ENCODE assay signal across 31 cellular contexts in genomic region chr7:42587826-42588225, GRCh38.
"Had no signal": no experiment of that assay in that cellular context is flagged by ENCODE, and none has a peak within 500 bp of the region (broad histone marks: within the 10 kb centered on the region; RNA-seq: fewer than 3 reads in every experiment).

No MANE protein-coding gene starts in this region.

- H3K4me3 Mint-ChIP-seq: activated CD4-positive, alpha-beta memory T cell treated with anti-CD3 and anti-CD28 coated beads for 36 hours; activated CD4-positive, alpha-beta T cell treated with anti-CD3 and anti-CD28 coated beads for 36 hours; activated CD4-positive, alpha-beta T cell treated with anti-CD3 and anti-CD28 coated beads, Interleukin-2, amount 10 ng/mL, durations not matched to agents 24 days and 14 days; activated CD8-positive, alpha-beta memory T cell treated with anti-CD3 and anti-CD28 coated beads, Interleukin-2, amount 10 ng/mL, durations not matched to agents 7 days and 5 days; activated CD8-positive, alpha-beta T cell treated with anti-CD3 and anti-CD28 coated beads, Interleukin-2, amount 10 ng/mL, durations not matched to agents 7 days and 5 days; activated naive CD4-positive, alpha-beta T cell treated with anti-CD3 and anti-CD28 coated beads for 36 hours; activated naive CD4-positive, alpha-beta T cell treated with anti-CD3 and anti-CD28 coated beads, Interleukin-2, amount 50 U/mL, for 24 hours; activated naive CD8-positive, alpha-beta T cell treated with anti-CD3 and anti-CD28 coated beads for 36 hours; activated naive CD8-positive, alpha-beta T cell treated with anti-CD3 and anti-CD28 coated beads, Interleukin-2, amount 50 U/mL, for 24 hours; activated T-helper 1 cell treated with anti-CD3 and anti-CD28 coated beads, Interleukin-12 subunit alpha, Interleukin-12 subunit beta, Interleukin-2, Interleukin-4 antibody, amounts not matched to agents 30 ng/mL and 10 ng/mL and 1 ng/mL, durations not matched to agents 14 hours and 24 hours and 36 hours had no signal

- H3K9me3 ChIP-seq: adrenal gland, body of pancreas, colonic mucosa had no signal

- H3K36me3 ChIP-seq: adrenal gland, cardiac muscle cell, colonic mucosa, esophagus muscularis mucosa, gastroesophageal sphincter, heart right ventricle had no signal

- H3K27me3 ChIP-seq: adrenal gland, body of pancreas, cardiac muscle cell, colonic mucosa, esophagus muscularis mucosa, gastroesophageal sphincter, heart right ventricle had no signal

- H3K9me3 Mint-ChIP-seq: activated CD4-positive, alpha-beta T cell treated with anti-CD3 and anti-CD28 coated beads, Interleukin-2, amount 10 ng/mL, durations not matched to agents 24 days and 14 days had no signal

- ATAC-seq: activated CD4-positive, alpha-beta T cell treated with anti-CD3 and anti-CD28 coated beads for 36 hours; activated CD8-positive, alpha-beta memory T cell treated with anti-CD3 and anti-CD28 coated beads, Interleukin-2, amount 10 ng/mL, durations not matched to agents 7 days and 5 days; activated CD8-positive, alpha-beta T cell treated with anti-CD3 and anti-CD28 coated beads, Interleukin-2, amount 10 ng/mL, durations not matched to agents 7 days and 5 days; activated naive CD8-positive, alpha-beta T cell treated with anti-CD3 and anti-CD28 coated beads, Interleukin-2, amount 50 U/mL, for 24 hours; body of pancreas; gastroesophageal sphincter; heart right ventricle had no signal

- H3K4me1 Mint-ChIP-seq: activated CD4-positive, alpha-beta T cell treated with anti-CD3 and anti-CD28 coated beads for 36 hours; activated CD4-positive, alpha-beta T cell treated with anti-CD3 and anti-CD28 coated beads, Interleukin-2, amount 10 ng/mL, durations not matched to agents 24 days and 14 days; activated CD8-positive, alpha-beta memory T cell treated with anti-CD3 and anti-CD28 coated beads, Interleukin-2, amount 10 ng/mL, durations not matched to agents 7 days and 5 days; activated naive CD4-positive, alpha-beta T cell treated with anti-CD3 and anti-CD28 coated beads, Interleukin-2, amount 50 U/mL, for 24 hours; activated naive CD8-positive, alpha-beta T cell treated with anti-CD3 and anti-CD28 coated beads for 36 hours; activated naive CD8-positive, alpha-beta T cell treated with anti-CD3 and anti-CD28 coated beads, Interleukin-2, amount 50 U/mL, for 24 hours had no signal

- H3K27ac ChIP-seq: adrenal gland, body of pancreas, cardiac muscle cell, colonic mucosa, esophagus muscularis mucosa, gastroesophageal sphincter, heart right ventricle had no signal

- DNase-seq: activated CD4-positive, alpha-beta memory T cell treated with anti-CD3 and anti-CD28 coated beads for 36 hours; activated CD4-positive, alpha-beta T cell treated with anti-CD3 and anti-CD28 coated beads for 36 hours; activated CD4-positive, alpha-beta T cell treated with anti-CD3 and anti-CD28 coated beads, Interleukin-2, amount 10 ng/mL, durations not matched to agents 24 days and 14 days; activated CD4-positive, CD25-positive, alpha-beta regulatory T cell; activated CD4-positive, CD25-positive, alpha-beta regulatory T cell treated with anti-CD3 and anti-CD28 coated beads, Interleukin-2, amount 50 U/mL, for 72 hours; activated CD8-positive, alpha-beta memory T cell treated with anti-CD3 and anti-CD28 coated beads, Interleukin-2, amount 10 ng/mL, durations not matched to agents 7 days and 5 days; activated CD8-positive, alpha-beta memory T cell treated with anti-CD3 and anti-CD28 coated beads, Interleukin-2, amount 50 U/mL, for 4 hours; activated CD8-positive, alpha-beta T cell treated with anti-CD3 and anti-CD28 coated beads, Interleukin-2, amount 10 ng/mL, durations not matched to agents 7 days and 5 days; activated effector memory CD4-positive, alpha-beta T cell treated with anti-CD3 and anti-CD28 coated beads, Interleukin-2, amount 50 U/mL, for 16 hours; activated naive CD4-positive, alpha-beta T cell treated with anti-CD3 and anti-CD28 coated beads for 36 hours; activated naive CD8-positive, alpha-beta T cell treated with anti-CD3 and anti-CD28 coated beads for 36 hours; activated naive CD8-positive, alpha-beta T cell treated with anti-CD3 and anti-CD28 coated beads, Interleukin-2, amount 50 U/mL, for 24 hours; activated T-cell treated with anti-CD3 and anti-CD28 coated beads, Interleukin-2, amount 50 U/mL, for 1 hour; activated T-cell treated with anti-CD3 and anti-CD28 coated beads, Interleukin-2, amount 50 U/mL, for 48 hours; adrenal gland; amygdala; aorta; body of pancreas; central memory CD4-positive, alpha-beta T cell; cerebellar nuclear complex; colonic mucosa; effector CD8-positive, alpha-beta T cell; foreskin melanocyte; heart right ventricle; T-helper 2 cell had no signal

- H3K4me1 ChIP-seq: adrenal gland, body of pancreas, colonic mucosa, esophagus muscularis mucosa, gastroesophageal sphincter, heart right ventricle had no signal

- H3K4me3 ChIP-seq: adrenal gland, body of pancreas, cardiac muscle cell, colonic mucosa, esophagus muscularis mucosa, gastroesophageal sphincter, heart right ventricle had no signal

- H3K27me3 Mint-ChIP-seq: activated CD4-positive, alpha-beta memory T cell treated with anti-CD3 and anti-CD28 coated beads for 36 hours; activated CD4-positive, alpha-beta T cell treated with anti-CD3 and anti-CD28 coated beads, Interleukin-2, amount 10 ng/mL, durations not matched to agents 24 days and 14 days; activated CD8-positive, alpha-beta memory T cell treated with anti-CD3 and anti-CD28 coated beads, Interleukin-2, amount 10 ng/mL, durations not matched to agents 7 days and 5 days; activated naive CD8-positive, alpha-beta T cell treated with anti-CD3 and anti-CD28 coated beads for 36 hours; activated naive CD8-positive, alpha-beta T cell treated with anti-CD3 and anti-CD28 coated beads, Interleukin-2, amount 50 U/mL, for 24 hours had no signal

- H3K36me3 Mint-ChIP-seq: activated CD4-positive, alpha-beta memory T cell treated with anti-CD3 and anti-CD28 coated beads for 36 hours; activated naive CD4-positive, alpha-beta T cell treated with anti-CD3 and anti-CD28 coated beads, Interleukin-2, amount 50 U/mL, for 24 hours; activated naive CD8-positive, alpha-beta T cell treated with anti-CD3 and anti-CD28 coated beads for 36 hours had no signal

- H3K27ac Mint-ChIP-seq: activated CD4-positive, alpha-beta memory T cell treated with anti-CD3 and anti-CD28 coated beads for 36 hours; activated CD4-positive, alpha-beta T cell treated with anti-CD3 and anti-CD28 coated beads for 36 hours; activated CD4-positive, alpha-beta T cell treated with anti-CD3 and anti-CD28 coated beads, Interleukin-2, amount 10 ng/mL, durations not matched to agents 24 days and 14 days; activated CD8-positive, alpha-beta memory T cell treated with anti-CD3 and anti-CD28 coated beads, Interleukin-2, amount 10 ng/mL, durations not matched to agents 7 days and 5 days; activated CD8-positive, alpha-beta T cell treated with anti-CD3 and anti-CD28 coated beads, Interleukin-2, amount 10 ng/mL, durations not matched to agents 7 days and 5 days; activated naive CD4-positive, alpha-beta T cell treated with anti-CD3 and anti-CD28 coated beads for 36 hours; activated naive CD4-positive, alpha-beta T cell treated with anti-CD3 and anti-CD28 coated beads, Interleukin-2, amount 50 U/mL, for 24 hours; activated naive CD8-positive, alpha-beta T cell treated with anti-CD3 and anti-CD28 coated beads for 36 hours; activated naive CD8-positive, alpha-beta T cell treated with anti-CD3 and anti-CD28 coated beads, Interleukin-2, amount 50 U/mL, for 24 hours; activated T-helper 1 cell treated with anti-CD3 and anti-CD28 coated beads, Interleukin-12 subunit alpha, Interleukin-12 subunit beta, Interleukin-2, Interleukin-4 antibody, amounts not matched to agents 30 ng/mL and 10 ng/mL and 1 ng/mL, durations not matched to agents 14 hours and 24 hours and 36 hours; activated T-helper 2 cell treated with anti-CD3 and anti-CD28 coated beads, Interferon-gamma antibody, Interleukin-2, Interleukin-4, amounts not matched to agents 10 μg/mL and 5 μg/mL and 100 μg/mL, durations not matched to agents 14 hours and 24 hours and 36 hours had no signal
